ENCODE assay signal across 8 cellular contexts in the genomic region with DNA sequence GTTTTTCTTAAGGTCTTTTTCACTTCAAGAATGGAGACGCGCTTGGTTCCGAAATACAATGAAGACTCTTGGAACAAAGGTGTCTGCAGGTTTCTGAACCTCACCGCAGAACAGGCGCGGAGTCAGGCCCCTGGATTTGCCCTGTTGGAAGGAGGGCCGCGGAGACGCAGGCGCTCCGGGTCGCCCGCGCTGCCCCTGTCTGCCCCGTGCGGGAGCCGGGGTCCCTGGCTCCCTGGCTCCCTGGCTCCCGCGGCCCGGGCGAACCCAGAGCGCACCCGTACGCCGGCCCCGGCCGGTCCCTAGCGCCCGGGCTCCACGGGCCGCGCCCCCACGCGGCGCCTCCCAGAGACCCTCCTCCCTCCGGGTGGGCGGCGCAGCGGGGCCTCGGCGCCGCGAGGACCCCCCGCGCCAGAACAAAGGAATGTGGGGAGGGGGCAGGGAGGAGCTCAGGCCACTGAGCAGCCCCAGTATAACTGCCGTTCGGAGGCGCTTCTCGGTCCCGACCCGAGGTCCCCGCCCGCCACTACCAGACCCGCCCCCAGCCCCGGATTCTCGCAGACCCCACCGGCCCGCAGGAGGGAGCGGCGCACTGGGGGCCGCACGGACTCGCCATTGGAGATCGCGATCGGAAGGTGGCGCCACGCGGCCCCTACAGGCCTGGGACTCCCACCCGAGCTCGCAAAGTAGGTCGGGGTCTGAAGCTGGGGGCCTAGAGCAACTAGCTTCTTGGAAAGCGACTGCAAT. TPM values are rescaled to one million over a fixed set of nuclear protein-coding genes. Genes with fewer than 3 reads are reported as not detected.
DNase-seq lines count a peak whose midpoint lies in the region; ATAC-seq and TF ChIP-seq lines count a peak whose summit lies in the region.

No MANE protein-coding gene starts in this region.

- peak overlapping the region; percentile 87 for H3K27ac ChIP-seq in lower lobe of right lung
- peak overlapping the region; percentile 61 for H3K27ac ChIP-seq in thymus (ENCODE audit: low read depth)

- TF ChIP-seq CTCF in lower lobe of right lung (IDR thresholded peaks at IDR 0.05), result peak; percentile 29

- ATAC-seq in lower lobe of right lung (no peak), HG03159 (IDR thresholded peaks at IDR 0.05; ENCODE audit: unreplicated experiment) (no peak), esophagus mucosa (no peak)

- H3K4me3 ChIP-seq in lower lobe of right lung (peak overlapping the region; percentile 70), thymus (ENCODE audit: low read length) (peak overlapping the region; percentile 83)

- intact Hi-C loops in lower lobe of right lung (cut with DNase I), result loop anchor here (10.0 kb wide), 1 partner anchor 226 kb away; no protein-coding TSS in a partner anchor

- H3K4me1 ChIP-seq in lower lobe of right lung, result peaks cover 60% of the 10 kb centered on the region
- H3K4me1 ChIP-seq in thymus (ENCODE audit: control insufficient read depth, insufficient read depth, low read length), result peaks cover 15% of the 10 kb centered on the region

- no peaks in the 10 kb centered on the region for H3K27me3 ChIP-seq in lower lobe of right lung (ENCODE audit: low read depth)
- H3K27me3 ChIP-seq in thymus (ENCODE audit: control insufficient read depth, insufficient read depth), result peaks cover 58% of the 10 kb centered on the region

- 4% methylated on average over 73 of the region's 73 CpGs for WGBS in thymus

- H3K36me3 ChIP-seq in lower lobe of right lung, result no peaks in the 10 kb centered on the region
- no peaks in the 10 kb centered on the region for H3K36me3 ChIP-seq in thymus (ENCODE audit: control insufficient read depth, insufficient read depth)

- H3K9me3 ChIP-seq in lower lobe of right lung, result no peaks in the 10 kb centered on the region
- no peaks in the 10 kb centered on the region for H3K9me3 ChIP-seq in thymus (ENCODE audit: control insufficient read depth)

- DNase-seq in D341Med (ENCODE audit: low spot score) (peak; percentile 67), NCI-H526 treated with DMSO at 0.1 percent for 48 hours (lab: John Stamatoyannopoulos, UW) (peak; percentile 4), dermis blood vessel endothelial cell (peak; percentile 62), lower lobe of right lung (peak; percentile 52), NCI-H524 treated with DMSO at 0.1 percent for 48 hours (lab: John Stamatoyannopoulos, UW) (no peak)

RNA-seq across cellular contexts. Expression of a gene that starts 2.4 kb away (rescaled TPM):
- 6.3 and 6.5 TPM in 2 replicates for total RNA-seq in dermis blood vessel endothelial cell
- 25.7 TPM for total RNA-seq in lower lobe of right lung
- polyA plus RNA-seq in thymus, result 54.6 TPM
- total RNA-seq in esophagus mucosa, result 19.4 TPM

RNA-seq across cellular contexts. Expression of a gene that starts 59.5 kb away (rescaled TPM):
- 13.3 and 20.4 TPM in 2 replicates for total RNA-seq in dermis blood vessel endothelial cell
- total RNA-seq in lower lobe of right lung, result 17.3 TPM
- 41.5 TPM for polyA plus RNA-seq in thymus
- 10.4 TPM for total RNA-seq in esophagus mucosa
